Comparison of ENCODE assay signal across 1 cellular context in the genomic region with DNA sequence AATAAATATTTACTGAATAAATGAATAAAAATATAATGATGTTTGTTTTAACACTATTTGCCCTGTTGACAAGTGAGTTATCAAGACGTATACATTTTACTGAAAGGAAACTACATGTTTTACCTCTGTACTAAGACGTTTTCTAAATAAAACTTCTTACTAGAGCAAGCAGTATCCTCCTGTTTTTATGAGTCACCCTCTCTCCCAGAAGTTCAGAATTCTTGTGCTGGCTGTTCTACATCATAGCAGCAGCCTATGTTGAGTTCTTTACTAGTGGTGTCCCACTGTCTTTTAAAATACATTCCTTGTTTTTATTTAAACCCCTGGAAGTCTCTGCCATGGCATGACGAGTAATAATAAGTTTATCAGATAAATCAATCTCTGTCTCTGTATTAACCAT.
TF ChIP-seq lines count a peak whose summit lies in the region.

No MANE protein-coding gene starts in this region.

TF ChIP-seq in HepG2, 621 proteins besides CTCF, POLR2A, EP300 and RAD21:
- TF ChIP-seq CEBPG (CRISPR knock-in tag; IDR thresholded peaks at IDR 0.05) (no peak), FOXP1 (IDR thresholded peaks at IDR 0.05) (no peak), FOXP1 (CRISPR knock-in tag; IDR thresholded peaks at IDR 0.05) (no peak), YY1 (IDR thresholded peaks at IDR 0.05; ENCODE audit: insufficient read depth, insufficient replicate concordance, low read depth, low read length) (no peak), ISL2 (CRISPR knock-in tag; IDR thresholded peaks at IDR 0.05) (no peak), ZNF234 (CRISPR knock-in tag; conservative IDR thresholded peaks at IDR 0.05) (no peak), ZNF3 (CRISPR knock-in tag; IDR thresholded peaks at IDR 0.05) (no peak), ZSCAN20 (CRISPR knock-in tag; IDR thresholded peaks at IDR 0.05; ENCODE audit: borderline replicate concordance) (no peak), ZNF256 (CRISPR knock-in tag; conservative IDR thresholded peaks at IDR 0.05) (no peak), ZNF251 (CRISPR knock-in tag; IDR thresholded peaks at IDR 0.05) (no peak), HDAC2 (CRISPR knock-in tag; IDR thresholded peaks at IDR 0.05) (no peak), MIXL1 (CRISPR knock-in tag; IDR thresholded peaks at IDR 0.05) (no peak), PITX1 (CRISPR knock-in tag; IDR thresholded peaks at IDR 0.05) (no peak), ZNF781 (CRISPR knock-in tag; IDR thresholded peaks at IDR 0.05; ENCODE audit: borderline replicate concordance, not compliant biosample characterization) (no peak), TGIF2 (CRISPR knock-in tag; IDR thresholded peaks at IDR 0.05) (no peak), ETV5 (CRISPR knock-in tag; IDR thresholded peaks at IDR 0.05; ENCODE audit: borderline replicate concordance) (no peak)
- TF ChIP-seq, protein P1, sequence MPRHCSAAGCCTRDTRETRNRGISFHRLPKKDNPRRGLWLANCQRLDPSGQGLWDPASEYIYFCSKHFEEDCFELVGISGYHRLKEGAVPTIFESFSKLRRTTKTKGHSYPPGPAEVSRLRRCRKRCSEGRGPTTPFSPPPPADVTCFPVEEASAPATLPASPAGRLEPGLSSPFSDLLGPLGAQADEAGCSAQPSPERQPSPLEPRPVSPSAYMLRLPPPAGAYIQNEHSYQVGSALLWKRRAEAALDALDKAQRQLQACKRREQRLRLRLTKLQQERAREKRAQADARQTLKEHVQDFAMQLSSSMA (CRISPR knock-in tag; IDR thresholded peaks at IDR 0.05) = no peak
- TF ChIP-seq, protein P2, sequence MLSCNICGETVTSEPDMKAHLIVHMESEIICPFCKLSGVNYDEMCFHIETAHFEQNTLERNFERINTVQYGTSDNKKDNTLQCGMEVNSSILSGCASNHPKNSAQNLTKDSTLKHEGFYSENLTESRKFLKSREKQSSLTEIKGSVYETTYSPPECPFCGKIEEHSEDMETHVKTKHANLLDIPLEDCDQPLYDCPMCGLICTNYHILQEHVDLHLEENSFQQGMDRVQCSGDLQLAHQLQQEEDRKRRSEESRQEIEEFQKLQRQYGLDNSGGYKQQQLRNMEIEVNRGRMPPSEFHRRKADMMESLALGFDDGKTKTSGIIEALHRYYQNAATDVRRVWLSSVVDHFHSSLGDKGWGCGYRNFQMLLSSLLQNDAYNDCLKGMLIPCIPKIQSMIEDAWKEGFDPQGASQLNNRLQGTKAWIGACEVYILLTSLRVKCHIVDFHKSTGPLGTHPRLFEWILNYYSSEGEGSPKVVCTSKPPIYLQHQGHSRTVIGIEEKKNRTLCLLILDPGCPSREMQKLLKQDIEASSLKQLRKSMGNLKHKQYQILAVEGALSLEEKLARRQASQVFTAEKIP (CRISPR knock-in tag; IDR thresholded peaks at IDR 0.05; ENCODE audit: borderline replicate concordance) = no peak
- TF ChIP-seq, protein P3, sequence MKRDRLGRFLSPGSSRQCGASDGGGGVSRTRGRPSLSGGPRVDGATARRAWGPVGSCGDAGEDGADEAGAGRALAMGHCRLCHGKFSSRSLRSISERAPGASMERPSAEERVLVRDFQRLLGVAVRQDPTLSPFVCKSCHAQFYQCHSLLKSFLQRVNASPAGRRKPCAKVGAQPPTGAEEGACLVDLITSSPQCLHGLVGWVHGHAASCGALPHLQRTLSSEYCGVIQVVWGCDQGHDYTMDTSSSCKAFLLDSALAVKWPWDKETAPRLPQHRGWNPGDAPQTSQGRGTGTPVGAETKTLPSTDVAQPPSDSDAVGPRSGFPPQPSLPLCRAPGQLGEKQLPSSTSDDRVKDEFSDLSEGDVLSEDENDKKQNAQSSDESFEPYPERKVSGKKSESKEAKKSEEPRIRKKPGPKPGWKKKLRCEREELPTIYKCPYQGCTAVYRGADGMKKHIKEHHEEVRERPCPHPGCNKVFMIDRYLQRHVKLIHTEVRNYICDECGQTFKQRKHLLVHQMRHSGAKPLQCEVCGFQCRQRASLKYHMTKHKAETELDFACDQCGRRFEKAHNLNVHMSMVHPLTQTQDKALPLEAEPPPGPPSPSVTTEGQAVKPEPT (CRISPR knock-in tag; IDR thresholded peaks at IDR 0.05; ENCODE audit: low read depth) = no peak
- TF ChIP-seq, protein P4, sequence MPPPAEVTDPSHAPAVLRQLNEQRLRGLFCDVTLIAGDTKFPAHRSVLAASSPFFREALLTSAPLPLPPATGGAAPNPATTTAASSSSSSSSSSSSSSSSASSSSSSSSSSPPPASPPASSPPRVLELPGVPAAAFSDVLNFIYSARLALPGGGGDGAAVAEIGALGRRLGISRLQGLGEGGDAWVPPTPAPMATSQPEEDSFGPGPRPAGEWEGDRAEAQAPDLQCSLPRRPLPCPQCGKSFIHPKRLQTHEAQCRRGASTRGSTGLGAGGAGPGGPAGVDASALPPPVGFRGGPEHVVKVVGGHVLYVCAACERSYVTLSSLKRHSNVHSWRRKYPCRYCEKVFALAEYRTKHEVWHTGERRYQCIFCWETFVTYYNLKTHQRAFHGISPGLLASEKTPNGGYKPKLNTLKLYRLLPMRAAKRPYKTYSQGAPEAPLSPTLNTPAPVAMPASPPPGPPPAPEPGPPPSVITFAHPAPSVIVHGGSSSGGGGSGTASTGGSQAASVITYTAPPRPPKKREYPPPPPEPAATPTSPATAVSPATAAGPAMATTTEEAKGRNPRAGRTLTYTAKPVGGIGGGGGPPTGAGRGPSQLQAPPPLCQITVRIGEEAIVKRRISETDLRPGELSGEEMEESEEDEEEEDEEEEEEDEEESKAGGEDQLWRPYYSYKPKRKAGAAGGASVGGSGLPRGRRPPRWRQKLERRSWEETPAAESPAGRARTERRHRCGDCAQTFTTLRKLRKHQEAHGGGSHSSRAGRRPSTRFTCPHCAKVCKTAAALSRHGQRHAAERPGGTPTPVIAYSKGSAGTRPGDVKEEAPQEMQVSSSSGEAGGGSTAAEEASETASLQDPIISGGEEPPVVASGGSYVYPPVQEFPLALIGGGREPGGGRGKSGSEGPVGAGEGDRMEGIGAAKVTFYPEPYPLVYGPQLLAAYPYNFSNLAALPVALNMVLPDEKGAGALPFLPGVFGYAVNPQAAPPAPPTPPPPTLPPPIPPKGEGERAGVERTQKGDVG (CRISPR knock-in tag; IDR thresholded peaks at IDR 0.05; ENCODE audit: borderline replicate concordance) = no peak
TF ChIP-seq in HepG2: peak in this region for 0.
